ENCODE assay signal across 35 cellular contexts in genomic region chr16:50411034-50411433, GRCh38.
"Had no signal": no experiment of that assay in that cellular context is flagged by ENCODE, and none has a peak within 500 bp of the region (broad histone marks: within the 10 kb centered on the region; RNA-seq: fewer than 3 reads in every experiment).

No MANE protein-coding gene starts in this region.

- H3K4me3 ChIP-seq: ascending aorta, cardiac muscle cell had no signal

- H3K4me1 ChIP-seq: ascending aorta had no signal

- H3K27ac Mint-ChIP-seq: activated B cell treated with CpG ODN at 0.5 μM for 24 hours; activated CD4-positive, alpha-beta memory T cell treated with anti-CD3 and anti-CD28 coated beads for 36 hours; activated CD4-positive, alpha-beta T cell treated with anti-CD3 and anti-CD28 coated beads, Interleukin-2, amount 10 ng/mL, durations not matched to agents 24 days and 14 days; activated CD8-positive, alpha-beta T cell treated with anti-CD3 and anti-CD28 coated beads for 36 hours; activated naive CD4-positive, alpha-beta T cell treated with anti-CD3 and anti-CD28 coated beads, Interleukin-2, amount 10 ng/mL, durations not matched to agents 7 days and 5 days; activated naive CD4-positive, alpha-beta T cell treated with anti-CD3 and anti-CD28 coated beads, Interleukin-2, amount 50 U/mL, for 24 hours; activated naive CD8-positive, alpha-beta T cell; activated naive CD8-positive, alpha-beta T cell treated with anti-CD3 and anti-CD28 coated beads, Interleukin-2, amount 10 ng/mL, durations not matched to agents 7 days and 5 days; activated naive CD8-positive, alpha-beta T cell treated with anti-CD3 and anti-CD28 coated beads, Interleukin-2, amount 50 U/mL, for 24 hours; activated T-cell treated with anti-CD3 and anti-CD28 coated beads, Interleukin-2, amount 50 U/mL, for 24 hours; activated T-helper 2 cell treated with anti-CD3 and anti-CD28 coated beads, Interferon-gamma antibody, Interleukin-2, Interleukin-4, amounts not matched to agents 10 μg/mL and 5 μg/mL and 100 μg/mL, durations not matched to agents 14 hours and 24 hours and 36 hours; brain; T-helper 1 cell treated with Interleukin-12 subunit alpha and Interleukin-12 subunit beta and Interleukin-4 antibody, amounts not matched to agents 30 μg/mL and 1 μg/mL, for 36 hours; T-helper 2 cell treated with Interferon-gamma antibody and Interleukin-4, amounts not matched to agents 5 μg/mL and 100 μg/mL, for 36 hours had no signal

- H3K4me1 Mint-ChIP-seq: activated B cell treated with CpG ODN at 0.5 μM for 24 hours; activated CD4-positive, alpha-beta T cell treated with anti-CD3 and anti-CD28 coated beads, Interleukin-2, amount 10 ng/mL, durations not matched to agents 24 days and 14 days; activated naive CD4-positive, alpha-beta T cell treated with anti-CD3 and anti-CD28 coated beads, Interleukin-2, amount 10 ng/mL, durations not matched to agents 7 days and 5 days; activated naive CD4-positive, alpha-beta T cell treated with anti-CD3 and anti-CD28 coated beads, Interleukin-2, amount 50 U/mL, for 24 hours; activated naive CD8-positive, alpha-beta T cell treated with anti-CD3 and anti-CD28 coated beads, Interleukin-2, amount 10 ng/mL, durations not matched to agents 7 days and 5 days; activated naive CD8-positive, alpha-beta T cell treated with anti-CD3 and anti-CD28 coated beads, Interleukin-2, amount 50 U/mL, for 24 hours; brain; central memory CD8-positive, alpha-beta T cell had no signal

- H3K27me3 ChIP-seq: ascending aorta, cardiac muscle cell had no signal

- H3K27ac ChIP-seq: ascending aorta, cardiac muscle cell, VCaP had no signal

- DNase-seq: activated B cell treated with CpG ODN at 0.5 μM for 24 hours; activated CD4-positive, alpha-beta memory T cell treated with anti-CD3 and anti-CD28 coated beads for 36 hours; activated CD4-positive, alpha-beta T cell treated with anti-CD3 and anti-CD28 coated beads for 4 hours; activated CD4-positive, alpha-beta T cell treated with anti-CD3 and anti-CD28 coated beads, Interleukin-2, amount 10 ng/mL, durations not matched to agents 24 days and 14 days; activated CD4-positive, alpha-beta T cell treated with anti-CD3 and anti-CD28 coated beads, Interleukin-2, amount 50 U/mL, for 1 hour; activated CD4-positive, alpha-beta T cell treated with anti-CD3 and anti-CD28 coated beads, Interleukin-2, amount 50 U/mL, for 4 hours; activated CD4-positive, CD25-positive, alpha-beta regulatory T cell treated with anti-CD3 and anti-CD28 coated beads, Interleukin-2, amount 50 U/mL, for 72 hours; activated CD8-positive, alpha-beta memory T cell treated with anti-CD3 and anti-CD28 coated beads, Interleukin-2, amount 50 U/mL, for 48 hours; activated CD8-positive, alpha-beta T cell treated with anti-CD3 and anti-CD28 coated beads for 36 hours; activated effector memory CD4-positive, alpha-beta T cell treated with Interleukin-2 at 50 U/mL for 16 hours; activated gamma-delta T cell; activated naive CD4-positive, alpha-beta T cell treated with anti-CD3 and anti-CD28 coated beads, Interleukin-2, amount 10 ng/mL, durations not matched to agents 7 days and 5 days; activated naive CD4-positive, alpha-beta T cell treated with Interleukin-2 at 50 U/mL for 16 hours; activated naive CD8-positive, alpha-beta T cell treated with anti-CD3 and anti-CD28 coated beads, Interleukin-2, amount 10 ng/mL, durations not matched to agents 7 days and 5 days; activated naive CD8-positive, alpha-beta T cell treated with anti-CD3 and anti-CD28 coated beads, Interleukin-2, amount 50 U/mL, for 24 hours; activated T-cell treated with anti-CD3 and anti-CD28 coated beads, Interleukin-2, amount 50 U/mL, for 24 hours; activated T-cell treated with anti-CD3 and anti-CD28 coated beads, Interleukin-2, amount 50 U/mL, for 48 hours; amygdala; anterior cingulate cortex; caudate nucleus; cerebellar nuclear complex; T-helper 2 cell; T-helper 9 cell had no signal

- FAIRE-seq: bronchial epithelial cell, TTC549 had no signal

- H3K4me3 Mint-ChIP-seq: activated B cell treated with CpG ODN at 0.5 μM for 24 hours; activated CD4-positive, alpha-beta memory T cell treated with anti-CD3 and anti-CD28 coated beads for 36 hours; activated CD4-positive, alpha-beta T cell treated with anti-CD3 and anti-CD28 coated beads, Interleukin-2, amount 10 ng/mL, durations not matched to agents 24 days and 14 days; activated CD8-positive, alpha-beta T cell treated with anti-CD3 and anti-CD28 coated beads for 36 hours; activated naive CD4-positive, alpha-beta T cell treated with anti-CD3 and anti-CD28 coated beads, Interleukin-2, amount 10 ng/mL, durations not matched to agents 7 days and 5 days; activated naive CD4-positive, alpha-beta T cell treated with anti-CD3 and anti-CD28 coated beads, Interleukin-2, amount 50 U/mL, for 24 hours; activated naive CD8-positive, alpha-beta T cell; activated naive CD8-positive, alpha-beta T cell treated with anti-CD3 and anti-CD28 coated beads, Interleukin-2, amount 10 ng/mL, durations not matched to agents 7 days and 5 days; activated naive CD8-positive, alpha-beta T cell treated with anti-CD3 and anti-CD28 coated beads, Interleukin-2, amount 50 U/mL, for 24 hours; activated T-cell treated with anti-CD3 and anti-CD28 coated beads, Interleukin-2, amount 50 U/mL, for 24 hours; brain; central memory CD8-positive, alpha-beta T cell; T-helper 1 cell treated with Interleukin-12 subunit alpha and Interleukin-12 subunit beta and Interleukin-4 antibody, amounts not matched to agents 30 μg/mL and 1 μg/mL, for 36 hours; T-helper 2 cell treated with Interferon-gamma antibody and Interleukin-4, amounts not matched to agents 5 μg/mL and 100 μg/mL, for 36 hours had no signal

- H3K36me3 Mint-ChIP-seq: activated naive CD4-positive, alpha-beta T cell treated with anti-CD3 and anti-CD28 coated beads, Interleukin-2, amount 10 ng/mL, durations not matched to agents 7 days and 5 days; brain had no signal

- H3K27me3 Mint-ChIP-seq: activated CD8-positive, alpha-beta T cell treated with anti-CD3 and anti-CD28 coated beads for 36 hours; activated T-cell treated with anti-CD3 and anti-CD28 coated beads, Interleukin-2, amount 50 U/mL, for 24 hours had no signal

- ATAC-seq: activated CD8-positive, alpha-beta T cell treated with anti-CD3 and anti-CD28 coated beads for 36 hours; activated naive CD8-positive, alpha-beta T cell treated with anti-CD3 and anti-CD28 coated beads, Interleukin-2, amount 50 U/mL, for 24 hours had no signal

- H3K36me3 ChIP-seq: ascending aorta, cardiac muscle cell had no signal
